ENCODE assay signal across 20 cellular contexts in the genomic region with DNA sequence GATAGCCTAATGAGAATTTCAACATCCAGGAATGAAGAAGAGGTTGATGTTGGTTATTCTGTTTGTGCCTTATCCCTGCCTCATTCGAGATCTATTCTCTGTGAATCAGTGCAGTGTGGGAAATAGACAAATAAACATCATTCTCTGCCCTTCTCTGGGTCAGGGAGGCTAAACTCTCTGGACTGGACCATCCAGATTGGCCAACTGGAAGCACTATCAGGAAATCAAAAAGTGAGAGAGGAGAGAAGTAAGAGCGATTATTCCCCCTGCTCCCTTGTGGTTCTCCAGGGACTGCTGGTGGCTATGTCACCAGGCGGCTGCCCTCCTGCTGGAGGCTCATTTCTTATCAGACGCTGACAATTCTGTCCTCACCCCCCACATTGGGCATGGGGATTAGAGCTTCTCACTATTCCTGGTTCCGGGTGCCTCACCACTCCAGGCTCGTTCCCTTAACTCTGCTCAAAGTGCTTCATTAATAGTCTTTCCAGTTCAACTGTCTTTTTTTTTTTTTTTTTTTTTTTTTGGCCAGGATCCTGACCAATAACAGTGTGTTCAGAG.
"Had no signal": no experiment of that assay in that cellular context is flagged by ENCODE, and none has a peak within 500 bp of the region (broad histone marks: within the 10 kb centered on the region; RNA-seq: fewer than 3 reads in every experiment).

No MANE protein-coding gene starts in this region.

- DNase-seq: activated CD4-positive, alpha-beta T cell treated with anti-CD3 and anti-CD28 coated beads, Interleukin-2, amount 50 U/mL, for 1 hour; activated CD8-positive, alpha-beta memory T cell treated with anti-CD3 and anti-CD28 coated beads, Interleukin-2, amount 50 U/mL, for 48 hours; activated gamma-delta T cell treated with Interleukin-2 at 50 U/mL for 16 hours; activated naive CD8-positive, alpha-beta T cell treated with anti-CD3 and anti-CD28 coated beads for 36 hours; activated T-cell treated with anti-CD3 and anti-CD28 coated beads, Interleukin-2, amount 50 U/mL, for 48 hours; amniotic stem cell; dermis blood vessel endothelial cell; effector memory CD4-positive, alpha-beta T cell; esophagus squamous epithelium; heart right ventricle; immature natural killer cell; kidney glomerular epithelial cell; left ventricle myocardium inferior; retina; stimulated activated CD4-positive, alpha-beta T cell treated with anti-CD3 and anti-CD28 coated beads, Interleukin-2, amount 100 ng/mL, for 24 hours; T-helper 9 cell had no signal

- H3K27ac Mint-ChIP-seq: immature natural killer cell; stimulated activated naive CD8-positive, alpha-beta T cell treated with anti-CD3 and anti-CD28 coated beads, Interleukin-15, Interleukin-2, amounts not matched to agents 100 ng/mL and 50 ng/mL, for 24 hours; type B pancreatic cell had no signal

- H3K36me3 ChIP-seq: esophagus squamous epithelium, heart right ventricle, left ventricle myocardium inferior had no signal

- H3K4me1 Mint-ChIP-seq: activated naive CD8-positive, alpha-beta T cell treated with anti-CD3 and anti-CD28 coated beads for 36 hours; immature natural killer cell had no signal

- H3K4me3 Mint-ChIP-seq: activated naive CD8-positive, alpha-beta T cell treated with anti-CD3 and anti-CD28 coated beads for 36 hours; immature natural killer cell; neural crest cell; stimulated activated naive CD8-positive, alpha-beta T cell treated with anti-CD3 and anti-CD28 coated beads, Interleukin-15, Interleukin-2, amounts not matched to agents 100 ng/mL and 50 ng/mL, for 24 hours; type B pancreatic cell had no signal

- H3K36me3 Mint-ChIP-seq: activated naive CD8-positive, alpha-beta T cell treated with anti-CD3 and anti-CD28 coated beads for 36 hours; immature natural killer cell; type B pancreatic cell had no signal

- ATAC-seq: activated CD4-positive, CD25-positive, alpha-beta regulatory T cell treated with anti-CD3 and anti-CD28 coated beads, Interleukin-2, amount 50 U/mL, for 24 hours; heart right ventricle had no signal

- H3K27ac ChIP-seq: esophagus squamous epithelium, heart right ventricle, left ventricle myocardium inferior had no signal

- H3K27me3 ChIP-seq: esophagus squamous epithelium, heart right ventricle had no signal

- H3K9me3 ChIP-seq: esophagus squamous epithelium, heart right ventricle, left ventricle myocardium inferior had no signal

- H3K4me3 ChIP-seq: esophagus squamous epithelium, heart right ventricle, left ventricle myocardium inferior had no signal

- H3K9me3 Mint-ChIP-seq: activated naive CD8-positive, alpha-beta T cell treated with anti-CD3 and anti-CD28 coated beads for 36 hours; immature natural killer cell; neural crest cell; stimulated activated naive CD8-positive, alpha-beta T cell treated with anti-CD3 and anti-CD28 coated beads, Interleukin-15, Interleukin-2, amounts not matched to agents 100 ng/mL and 50 ng/mL, for 24 hours; type B pancreatic cell had no signal

- H3K4me1 ChIP-seq: left ventricle myocardium inferior had no signal
